8 cellular contexts compared by ENCODE assay signal in the genomic region with DNA sequence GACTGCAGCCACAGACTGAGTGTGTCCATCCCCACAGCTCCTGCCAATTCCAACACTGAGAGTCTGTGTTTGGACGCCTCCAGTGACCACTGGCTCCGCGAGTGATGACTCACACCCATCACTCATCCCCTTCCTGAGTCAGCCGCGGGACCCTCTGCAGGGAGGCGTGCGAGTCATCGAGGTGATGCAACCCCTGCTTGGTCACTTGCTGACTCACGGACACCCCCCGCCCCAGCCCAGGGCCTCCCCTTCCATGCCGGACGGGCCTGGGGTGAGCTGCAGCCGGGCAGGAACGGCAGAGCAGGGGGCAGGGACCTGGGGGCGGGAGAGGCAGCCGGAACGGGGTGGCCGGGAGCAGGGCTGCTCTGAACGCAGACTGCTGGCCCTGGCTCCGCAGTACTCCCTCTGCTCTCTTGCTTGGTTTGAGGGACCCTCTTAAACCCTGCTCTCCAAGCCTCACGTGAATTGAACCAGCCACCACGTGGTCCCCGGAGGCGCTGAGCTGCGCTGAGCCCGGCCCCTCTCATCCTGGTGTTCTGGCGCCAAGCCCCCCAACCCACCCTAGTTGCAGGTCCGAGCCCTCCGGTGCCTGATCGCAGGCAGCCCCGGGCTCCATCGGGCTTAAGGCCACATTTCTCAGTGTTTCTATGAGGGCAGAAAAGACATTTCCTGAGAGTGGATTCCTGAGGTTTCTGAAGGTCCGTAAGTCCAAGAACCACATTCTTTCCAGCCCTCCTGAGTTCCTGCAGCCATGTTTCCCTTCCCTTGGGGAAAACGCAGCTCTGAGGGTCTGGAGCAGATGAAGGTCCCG. TPM values are rescaled to one million over a fixed set of nuclear protein-coding genes. Genes with fewer than 3 reads are reported as not detected.
DNase-seq lines count a peak whose midpoint lies in the region; ATAC-seq and TF ChIP-seq lines count a peak whose summit lies in the region.

No MANE protein-coding gene starts in this region.

- peak; percentile 99 for DNase-seq in GM04504 (ENCODE audit: low read depth)
- DNase-seq in PC-9: peak; percentile 95 to 96
- peak in 9 of 10 donors; percentile 55 to 95 (median 77) for DNase-seq in dorsolateral prefrontal cortex
- peak; percentile 85 for DNase-seq in medulla oblongata (ENCODE audit: extremely low spot score)
- DNase-seq in stimulated activated naive CD8-positive, alpha-beta T cell treated with anti-CD3 and anti-CD28 coated beads, Interleukin-15, amount 100 ng/mL, for 72 hours: peak in 1 of 2 donors; percentile 51
- no peak for DNase-seq in germinal center (ENCODE audit: low spot score)

- ATAC-seq in stimulated activated naive CD8-positive, alpha-beta T cell treated with anti-CD3 and anti-CD28 coated beads, Interleukin-15, amount 100 ng/mL, for 72 hours: peak; percentile 47
- no peak for ATAC-seq in HG02678 (IDR thresholded peaks at IDR 0.05; ENCODE audit: unreplicated experiment)
- no peak for ATAC-seq in HG02870 (IDR thresholded peaks at IDR 0.05; ENCODE audit: unreplicated experiment)

- no peak for TF ChIP-seq CTCF in PC-9 (conservative IDR thresholded peaks at IDR 0.05)
- TF ChIP-seq CTCF in dorsolateral prefrontal cortex (IDR thresholded peaks at IDR 0.05 in 54 of 56, conservative IDR thresholded peaks at IDR 0.05 in 2 of 56; ENCODE audit: low read depth in 1 of 56, partially characterized antibody in 56 of 56): peak in 3 of 56 donors; percentile 14 to 28 (median 19)

- no peaks in the 10 kb centered on the region for H4K20me1 ChIP-seq in PC-9 (ENCODE audit: insufficient read depth)

- H2AFZ ChIP-seq in PC-9: peak overlapping the region; percentile 49; the same call in 1 of the 2 replicates

- H3K4me3 ChIP-seq in PC-9 (peak overlapping the region; percentile 17; the same call in 1 of the 2 replicates), dorsolateral prefrontal cortex (peak overlapping the region in 15 of 59 donors; percentile 6 to 42 (median 20))

- intact Hi-C loops in PC-9 (cut with micrococcal nuclease; ENCODE audit: unreplicated experiment): loop anchor here (5.0 to 10.0 kb wide), 4 partner anchors 38 to 291 kb away; partner anchors contain the start of gene CTBP1
- intact Hi-C loops in dorsolateral prefrontal cortex (cut with DNase I): loop anchor here in 1 of 2 donors (10.0 kb wide), 1 partner anchor 151 kb away; no protein-coding TSS in a partner anchor

- H3K79me2 ChIP-seq in PC-9 (ENCODE audit: low read depth): no peaks in the 10 kb centered on the region

- H3K27me3 ChIP-seq in PC-9 (ENCODE audit: insufficient read depth, low read depth) (0 out of 2 replicates have a peak, but pooled peaks cover 4% of the 10 kb centered on the region), dorsolateral prefrontal cortex (peaks cover 0 to 20% (median 0%) of the 10 kb centered on the region in 45 donors)

- POLR2A ChIA-PET in PC-9 (lab: Charles Lee; ENCODE audit: unreplicated experiment): interaction anchor here (0.5 to 0.6 kb wide), 2 partner anchors 33 to 52 kb away, joined by 3 to 12 read pairs; no protein-coding TSS in a partner anchor

- peak overlapping the region; percentile 80 for H3K4me2 ChIP-seq in PC-9

- BruUV-seq in PC-9 (replicated peaks; lab: Mats Ljungman, UMichigan): TSS peak; percentile 95

- H3K4me1 ChIP-seq in PC-9 (replicated peaks; ENCODE audit: insufficient read depth): peaks cover 49% of the 10 kb centered on the region

- H3K9me3 ChIP-seq in PC-9 (ENCODE audit: insufficient read depth, low read depth): no peaks in the 10 kb centered on the region

- H3K9me2 ChIP-seq in PC-9 (ENCODE audit: insufficient read depth): no peaks in the 10 kb centered on the region

- H3K4me3 Mint-ChIP-seq in stimulated activated naive CD8-positive, alpha-beta T cell treated with anti-CD3 and anti-CD28 coated beads, Interleukin-15, amount 100 ng/mL, for 72 hours: no peak overlapping the region

- H3F3A ChIP-seq in PC-9 (ENCODE audit: insufficient read depth, low read depth): peaks cover 26% of the 10 kb centered on the region; the same call in 1 of the 2 replicates

- H3K27ac ChIP-seq in PC-9 (peak overlapping the region; percentile 45), dorsolateral prefrontal cortex (peak overlapping the region in 14 of 59 donors; percentile 6 to 75 (median 49))

- H3K27me3 Mint-ChIP-seq in stimulated activated naive CD8-positive, alpha-beta T cell treated with anti-CD3 and anti-CD28 coated beads, Interleukin-15, amount 100 ng/mL, for 72 hours: peaks cover 56% of the 10 kb centered on the region

- peaks cover 25% of the 10 kb centered on the region for H3K4me1 Mint-ChIP-seq in stimulated activated naive CD8-positive, alpha-beta T cell treated with anti-CD3 and anti-CD28 coated beads, Interleukin-15, amount 100 ng/mL, for 72 hours

- peaks cover 0 to 7% of the 10 kb centered on the region in 2 donors for H3K9me3 Mint-ChIP-seq in stimulated activated naive CD8-positive, alpha-beta T cell treated with anti-CD3 and anti-CD28 coated beads, Interleukin-15, amount 100 ng/mL, for 72 hours

- H3K27ac Mint-ChIP-seq in stimulated activated naive CD8-positive, alpha-beta T cell treated with anti-CD3 and anti-CD28 coated beads, Interleukin-15, amount 100 ng/mL, for 72 hours: peak overlapping the region in 1 of 2 donors; percentile 63

- H3K36me3 ChIP-seq in PC-9 (ENCODE audit: low read depth): no peaks in the 10 kb centered on the region

- CTCF ChIA-PET in PC-9 (lab: Charles Lee): no interaction called here

RNA-seq across cellular contexts. Expression of gene FGFRL1, which starts 32.4 kb away (rescaled TPM):
- total RNA-seq in PC-9 (2021) (59.5 and 61.6 TPM in 2 replicates), dorsolateral prefrontal cortex (100 to 1,000 TPM in 1 of 120 experiments, 10 to 100 TPM in 119; 18.7 to 109 (median 38.4) TPM)

RNA-seq across cellular contexts. Expression of gene SLC26A1, which starts 50.7 kb away (rescaled TPM):
- total RNA-seq in PC-9 (2021): 0.53 and 1.3 TPM in 2 replicates
- 1 to 10 TPM in 104 of 120 experiments, under 1 TPM in 16; 0.53 to 4.6 (median 1.6) TPM for total RNA-seq in dorsolateral prefrontal cortex

RNA-seq across cellular contexts. Expression of gene IDUA, which starts 57.0 kb away (rescaled TPM):
- total RNA-seq in PC-9 (2021) (46.6 and 74.7 TPM in 2 replicates), dorsolateral prefrontal cortex (10 to 100 TPM; 25.5 to 80.1 (median 43.3) TPM)
